9 cellular contexts compared by ENCODE assay signal in genomic region chr7:27271384-27271783, GRCh38. TPM values are rescaled to one million over a fixed set of nuclear protein-coding genes. Genes with fewer than 3 reads are reported as not detected.
"Had no signal": no experiment of that assay in that cellular context is flagged by ENCODE, and none has a peak within 500 bp of the region (broad histone marks: within the 10 kb centered on the region; RNA-seq: fewer than 3 reads in every experiment).

No MANE protein-coding gene starts in this region.

- H3K9ac ChIP-seq: KMS-11 had no signal

- H3K27ac ChIP-seq: HL-60, KMS-11 had no signal

- H3K4me2 ChIP-seq: KMS-11 had no signal

- DNase-seq: Karpas-422, KBM-7, KG1 had no signal

- FAIRE-seq: HTR-8/SVneo had no signal

RNA-seq across cellular contexts. Expression of gene EVX1, which starts 28.8 kb away (rescaled TPM):
- total RNA-seq: HT-29, HT1080 had no signal
- polyA plus RNA-seq: IgD-negative memory B cell had no signal
